ENCODE assay signal across 17 cellular contexts in the genomic region with DNA sequence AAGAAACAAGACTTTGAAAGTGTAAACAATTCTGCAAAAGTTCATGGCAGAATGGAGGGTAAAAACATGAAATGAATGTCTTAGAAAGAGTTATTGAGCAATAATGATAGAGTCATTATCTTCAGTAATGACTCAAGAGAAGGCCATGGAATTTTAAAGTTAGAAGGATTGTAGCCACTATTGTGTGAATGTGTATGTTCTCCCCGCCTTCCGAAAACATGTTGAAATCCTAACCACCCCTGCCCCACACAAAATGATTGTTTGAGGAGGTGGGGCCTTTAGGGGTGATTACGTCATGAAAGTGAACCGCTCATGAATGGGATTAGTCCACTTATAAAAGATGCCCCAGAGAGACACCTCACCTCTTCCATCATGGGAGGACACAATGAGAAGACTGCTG.
DNase-seq lines count a peak whose midpoint lies in the region; TF ChIP-seq lines count a peak whose summit lies in the region.
"Had no signal": no experiment of that assay in that cellular context is flagged by ENCODE, and none has a peak within 500 bp of the region (broad histone marks: within the 10 kb centered on the region; RNA-seq: fewer than 3 reads in every experiment).

No MANE protein-coding gene starts in this region.

- no peak overlapping the region for H3K9ac ChIP-seq in H9 (ENCODE audit: extremely low read depth, insufficient read length, low read length)

- H4K8ac ChIP-seq in H9 (replicated peaks; ENCODE audit: insufficient read length, low read depth, low read length) = no peak overlapping the region

- no peaks in the 10 kb centered on the region for H3K79me2 ChIP-seq in H9 (ENCODE audit: insufficient read depth, low read length)

- H4K20me1 ChIP-seq in H9 (ENCODE audit: control insufficient read depth, insufficient read depth, insufficient read length) = no peaks in the 10 kb centered on the region

- TF ChIP-seq POLR2A in NB4 (IDR thresholded peaks at IDR 0.05; ENCODE audit: extremely low read depth, insufficient read length) = no peak

- no peaks in the 10 kb centered on the region for H3K27me3 Mint-ChIP-seq in H9 (ENCODE audit: low read depth)

- H3K23me2 ChIP-seq in H9 (ENCODE audit: insufficient read length, low read depth, low read length, poor library complexity, severe bottlenecking) = no peaks in the 10 kb centered on the region

- H2BK12ac ChIP-seq in H9 (ENCODE audit: insufficient read length, low read depth, low read length) = no peak overlapping the region

- TF ChIP-seq CTCF in NB4 (IDR thresholded peaks at IDR 0.05; ENCODE audit: low read depth, low read length) (no peak), cardiac fibroblast (IDR thresholded peaks at IDR 0.05; ENCODE audit: low read depth, low read length) (no peak), fibroblast of villous mesenchyme (IDR thresholded peaks at IDR 0.05; ENCODE audit: insufficient read depth, low read depth, low read length) (no peak), H9 (conservative IDR thresholded peaks at IDR 0.05) (no peak)

- H3K4me2 ChIP-seq in H9 (ENCODE audit: insufficient read depth, insufficient read length, low read length) = no peak overlapping the region
- H3K4me2 ChIP-seq: A549 had no signal

- no peaks in the 10 kb centered on the region for H3K27me3 ChIP-seq in H9 (ENCODE audit: insufficient read depth, low read length)
- H3K27me3 ChIP-seq: MG63 had no signal

- WGBS in H9 (ENCODE audit: extremely low coverage, insufficient read length, low lambda C conversion rate) = no CpG with 5 or more reads among the region's 4 CpGs

- no peak overlapping the region for H3K4me3 Mint-ChIP-seq in H9

- no peak overlapping the region for H2AFZ ChIP-seq in H9 (ENCODE audit: low read length)

- peaks cover 0 to 2% of the 10 kb centered on the region in 2 experiments; a peak in 2 of 4 replicates for H3K4me1 Mint-ChIP-seq in H9

- no peak overlapping the region for H2BK20ac ChIP-seq in H9 (ENCODE audit: low read depth, low read length, poor library complexity, severe bottlenecking)

- H3T11ph ChIP-seq in H9 (ENCODE audit: low read length) = no peak overlapping the region

- H3K27ac ChIP-seq in H9 (ENCODE audit: insufficient read length, low read depth, low read length) = no peak overlapping the region
- H3K27ac ChIP-seq: A549, C4-2B had no signal

- no peak overlapping the region for H4K5ac ChIP-seq in H9 (ENCODE audit: insufficient read length, low read depth, low read length)

- H2AK5ac ChIP-seq in H9 (ENCODE audit: insufficient read length, low read length) = no peak overlapping the region

- H3K4me3 ChIP-seq in NB4 (ENCODE audit: low read depth, low read length) (no peak overlapping the region), cardiac fibroblast (replicated peaks in 1 of 2; ENCODE audit: low read depth in 2 of 2, low read length in 2 of 2) (no peak overlapping the region), fibroblast of villous mesenchyme (ENCODE audit: low read depth, low read length) (no peak overlapping the region)
- H3K4me3 ChIP-seq: A549, MG63 had no signal

- no peak overlapping the region for H4K91ac ChIP-seq in H9 (ENCODE audit: insufficient read length, low read depth, low read length)

- H2BK5ac ChIP-seq in H9 (ENCODE audit: insufficient read length, low read length) = no peak overlapping the region

- H3K27ac Mint-ChIP-seq in H9 = no peak overlapping the region; a peak in 1 of 7 replicates

- no peaks in the 10 kb centered on the region for H3K9me3 Mint-ChIP-seq in H9

- intact Hi-C loops in posterior cingulate gyrus (cut with DNase I) = no loop called here

- no peak overlapping the region for H2BK120ac ChIP-seq in H9 (ENCODE audit: low read depth, low read length, poor library complexity, severe bottlenecking)

- no peak overlapping the region for H3K14ac ChIP-seq in H9 (ENCODE audit: insufficient read depth, low read length)

- H3K4me1 ChIP-seq in H9 (ENCODE audit: insufficient read depth, low read length) = no peaks in the 10 kb centered on the region
- H3K4me1 ChIP-seq: A549 had no signal

- H3K23ac ChIP-seq in H9 (ENCODE audit: insufficient read length, low read depth, low read length) = no peak overlapping the region

- no peaks in the 10 kb centered on the region for H3K36me3 Mint-ChIP-seq in H9 (ENCODE audit: insufficient read depth in 1 of 3, low read depth in 3 of 3)

- no peak overlapping the region for H3K18ac ChIP-seq in H9 (ENCODE audit: insufficient read length, low read depth, low read length)

- H2BK15ac ChIP-seq in H9 (ENCODE audit: low read depth, low read length) = no peak overlapping the region

- no peaks in the 10 kb centered on the region for H3K9me3 ChIP-seq in H9 (ENCODE audit: control insufficient read depth, low read depth, low read length)
- H3K9me3 ChIP-seq: A549, MG63 had no signal

- no peaks in the 10 kb centered on the region for H3K79me1 ChIP-seq in H9 (ENCODE audit: insufficient read depth, low read depth, low read length, poor library complexity, severe bottlenecking)

- H3K56ac ChIP-seq in H9 (ENCODE audit: insufficient read length, low read depth, low read length) = no peak overlapping the region

- H3K4ac ChIP-seq in H9 (ENCODE audit: low read depth, low read length) = no peak overlapping the region

- DNase-seq in EH (ENCODE audit: low read depth) (peak; percentile 36), NB4 (ENCODE audit: low read depth) (peak; percentile 2), cardiac fibroblast (ENCODE audit: low read depth in 2 of 2) (peak; percentile 80 to 86), fibroblast of villous mesenchyme (ENCODE audit: low read depth) (peak; percentile 20), globus pallidus (ENCODE audit: low spot score) (no peak), NCI-H1694 (lab: John Stamatoyannopoulos, UW) (no peak), posterior cingulate gyrus (no peak), H9 (no peak)
- DNase-seq: MG63; NCI-H1417; NCI-H2029; NCI-H2171; NCI-H446 treated with DMSO at 0.1 percent for 48 hours; NK-92 treated with Interleukin-12 subunit alpha and Interleukin-12 subunit beta, amount 100 ng/mL, for 24 hours; SHP77 treated with DMSO at 0.1 percent for 48 hours had no signal

Comparison
In these comparisons a context has a peak if more than half of its experiments do, and no peak if none do; other contexts are left out.
1. DNase-seq: peak in EH (single experiment), NB4 (single experiment), cardiac fibroblast (2 of 2) and fibroblast of villous mesenchyme (single experiment); none in globus pallidus (single experiment), NCI-H1694 (single experiment), posterior cingulate gyrus (0 of 10) and H9 (single experiment).